10 cellular contexts compared by ENCODE assay signal in genomic region chr1:55209247-55209646, GRCh38. TPM values are rescaled to one million over a fixed set of nuclear protein-coding genes. Genes with fewer than 3 reads are reported as not detected.
A peak's percentile ranks its signal among the peaks of the same experiment; 100 is the strongest.
DNase-seq lines count a peak whose midpoint lies in the region; ATAC-seq, FAIRE-seq and TF ChIP-seq lines count a peak whose summit lies in the region.
"Had no signal": no experiment of that assay in that cellular context is flagged by ENCODE, and none has a peak within 500 bp of the region (broad histone marks: within the 10 kb centered on the region; RNA-seq: fewer than 3 reads in every experiment).

No MANE protein-coding gene starts in this region.

- TF ChIP-seq CTCF in pancreas (IDR thresholded peaks at IDR 0.05), result no peak

- intact Hi-C loops in activated naive CD4-positive, alpha-beta T cell treated with anti-CD3 and anti-CD28 coated beads for 36 hours (cut with micrococcal nuclease), result no loop called here
- intact Hi-C loops in pancreas (cut with DNase I), result no loop called here

- H3K27ac ChIP-seq in pancreas, result no peak overlapping the region

- no peaks in the 10 kb centered on the region for H3K27me3 ChIP-seq in pancreas

- H3K4me1 Mint-ChIP-seq in activated naive CD4-positive, alpha-beta T cell treated with anti-CD3 and anti-CD28 coated beads for 36 hours (ENCODE audit: low read depth), result peaks cover 63% of the 10 kb centered on the region
- peaks cover 80% of the 10 kb centered on the region for H3K4me1 Mint-ChIP-seq in activated naive CD4-positive, alpha-beta T cell treated with anti-CD3 and anti-CD28 coated beads, Interleukin-2, amount 10 ng/mL, durations not matched to agents 7 days and 5 days
- peaks cover 83% of the 10 kb centered on the region for H3K4me1 Mint-ChIP-seq in activated naive CD8-positive, alpha-beta T cell treated with anti-CD3 and anti-CD28 coated beads, Interleukin-2, amount 50 U/mL, for 24 hours
- peaks cover 68% of the 10 kb centered on the region for H3K4me1 Mint-ChIP-seq in stimulated activated effector memory CD8-positive, alpha-beta T cell treated with anti-CD3 and anti-CD28 coated beads, Interleukin-12 subunit alpha, Interleukin-12 subunit beta, amount 100 ng/mL, for 72 hours

- peak overlapping the region; percentile 33 for H3K27ac Mint-ChIP-seq in activated naive CD4-positive, alpha-beta T cell treated with anti-CD3 and anti-CD28 coated beads for 36 hours
- no peak overlapping the region for H3K27ac Mint-ChIP-seq in activated naive CD4-positive, alpha-beta T cell treated with anti-CD3 and anti-CD28 coated beads, Interleukin-2, amount 10 ng/mL, durations not matched to agents 7 days and 5 days
- H3K27ac Mint-ChIP-seq in activated naive CD8-positive, alpha-beta T cell treated with anti-CD3 and anti-CD28 coated beads, Interleukin-2, amount 50 U/mL, for 24 hours, result peak overlapping the region; percentile 10
- no peak overlapping the region for H3K27ac Mint-ChIP-seq in stimulated activated effector memory CD8-positive, alpha-beta T cell treated with anti-CD3 and anti-CD28 coated beads, Interleukin-12 subunit alpha, Interleukin-12 subunit beta, amount 100 ng/mL, for 72 hours
- H3K27ac Mint-ChIP-seq: activated CD4-positive, alpha-beta memory T cell treated with anti-CD3 and anti-CD28 coated beads, Interleukin-2, amount 10 ng/mL, durations not matched to agents 7 days and 5 days had no signal

- CTCF ChIA-PET in activated naive CD4-positive, alpha-beta T cell treated with anti-CD3 and anti-CD28 coated beads for 36 hours (lab: Charles Lee), result interaction anchor here (0.7 to 1.7 kb wide), 12 partner anchors 9 to 1324 kb away, joined by 3 to 6 read pairs (median 4); no protein-coding TSS in a partner anchor
- CTCF ChIA-PET in activated naive CD4-positive, alpha-beta T cell treated with anti-CD3 and anti-CD28 coated beads, Interleukin-2, amount 10 ng/mL, durations not matched to agents 7 days and 5 days (lab: Charles Lee), result interaction anchor here (0.7 to 1.4 kb wide), 4 partner anchors 9 to 68 kb away, joined by 3 to 5 read pairs (median 4); no protein-coding TSS in a partner anchor

- peak; percentile 22 for ATAC-seq in activated naive CD8-positive, alpha-beta T cell treated with anti-CD3 and anti-CD28 coated beads, Interleukin-2, amount 50 U/mL, for 24 hours
- peak; percentile 60 for ATAC-seq in stimulated activated effector memory CD8-positive, alpha-beta T cell treated with anti-CD3 and anti-CD28 coated beads, Interleukin-12 subunit alpha, Interleukin-12 subunit beta, amount 100 ng/mL, for 72 hours
- ATAC-seq in HG03139 (IDR thresholded peaks at IDR 0.05; ENCODE audit: unreplicated experiment) (no peak), pancreas (no peak)

- H3K27me3 Mint-ChIP-seq in activated naive CD4-positive, alpha-beta T cell treated with anti-CD3 and anti-CD28 coated beads for 36 hours (ENCODE audit: low read depth), result no peaks in the 10 kb centered on the region
- no peaks in the 10 kb centered on the region for H3K27me3 Mint-ChIP-seq in activated naive CD4-positive, alpha-beta T cell treated with anti-CD3 and anti-CD28 coated beads, Interleukin-2, amount 10 ng/mL, durations not matched to agents 7 days and 5 days
- no peaks in the 10 kb centered on the region for H3K27me3 Mint-ChIP-seq in activated naive CD8-positive, alpha-beta T cell treated with anti-CD3 and anti-CD28 coated beads, Interleukin-2, amount 50 U/mL, for 24 hours
- H3K27me3 Mint-ChIP-seq: activated CD4-positive, alpha-beta memory T cell treated with anti-CD3 and anti-CD28 coated beads, Interleukin-2, amount 10 ng/mL, durations not matched to agents 7 days and 5 days had no signal

- no peaks in the 10 kb centered on the region for H3K9me3 Mint-ChIP-seq in activated naive CD4-positive, alpha-beta T cell treated with anti-CD3 and anti-CD28 coated beads for 36 hours
- no peaks in the 10 kb centered on the region for H3K9me3 Mint-ChIP-seq in activated naive CD4-positive, alpha-beta T cell treated with anti-CD3 and anti-CD28 coated beads, Interleukin-2, amount 10 ng/mL, durations not matched to agents 7 days and 5 days
- H3K9me3 Mint-ChIP-seq in activated naive CD8-positive, alpha-beta T cell treated with anti-CD3 and anti-CD28 coated beads, Interleukin-2, amount 50 U/mL, for 24 hours, result no peaks in the 10 kb centered on the region
- H3K9me3 Mint-ChIP-seq in stimulated activated effector memory CD8-positive, alpha-beta T cell treated with anti-CD3 and anti-CD28 coated beads, Interleukin-12 subunit alpha, Interleukin-12 subunit beta, amount 100 ng/mL, for 72 hours, result no peaks in the 10 kb centered on the region
- H3K9me3 Mint-ChIP-seq: activated CD4-positive, alpha-beta memory T cell treated with anti-CD3 and anti-CD28 coated beads, Interleukin-2, amount 10 ng/mL, durations not matched to agents 7 days and 5 days had no signal

- no peaks in the 10 kb centered on the region for H3K36me3 ChIP-seq in pancreas

- no peak overlapping the region for H3K4me3 Mint-ChIP-seq in activated naive CD4-positive, alpha-beta T cell treated with anti-CD3 and anti-CD28 coated beads for 36 hours
- H3K4me3 Mint-ChIP-seq in activated naive CD4-positive, alpha-beta T cell treated with anti-CD3 and anti-CD28 coated beads, Interleukin-2, amount 10 ng/mL, durations not matched to agents 7 days and 5 days, result no peak overlapping the region
- peak overlapping the region; percentile 12 for H3K4me3 Mint-ChIP-seq in activated naive CD8-positive, alpha-beta T cell treated with anti-CD3 and anti-CD28 coated beads, Interleukin-2, amount 50 U/mL, for 24 hours
- peak overlapping the region; percentile 43 for H3K4me3 Mint-ChIP-seq in stimulated activated effector memory CD8-positive, alpha-beta T cell treated with anti-CD3 and anti-CD28 coated beads, Interleukin-12 subunit alpha, Interleukin-12 subunit beta, amount 100 ng/mL, for 72 hours
- H3K4me3 Mint-ChIP-seq: activated CD4-positive, alpha-beta memory T cell treated with anti-CD3 and anti-CD28 coated beads, Interleukin-2, amount 10 ng/mL, durations not matched to agents 7 days and 5 days had no signal

- no peak for FAIRE-seq in pancreas (lab: Jason Lieb, UNC)
- FAIRE-seq: RCC 7860 had no signal

- no peak overlapping the region for H3K4me3 ChIP-seq in pancreas

- peaks cover 15% of the 10 kb centered on the region for H3K36me3 Mint-ChIP-seq in activated naive CD4-positive, alpha-beta T cell treated with anti-CD3 and anti-CD28 coated beads for 36 hours (ENCODE audit: low read depth)
- peaks cover 28% of the 10 kb centered on the region for H3K36me3 Mint-ChIP-seq in activated naive CD4-positive, alpha-beta T cell treated with anti-CD3 and anti-CD28 coated beads, Interleukin-2, amount 10 ng/mL, durations not matched to agents 7 days and 5 days
- H3K36me3 Mint-ChIP-seq in activated naive CD8-positive, alpha-beta T cell treated with anti-CD3 and anti-CD28 coated beads, Interleukin-2, amount 50 U/mL, for 24 hours (ENCODE audit: low read depth), result peaks cover 29% of the 10 kb centered on the region
- peaks cover 39% of the 10 kb centered on the region for H3K36me3 Mint-ChIP-seq in stimulated activated effector memory CD8-positive, alpha-beta T cell treated with anti-CD3 and anti-CD28 coated beads, Interleukin-12 subunit alpha, Interleukin-12 subunit beta, amount 100 ng/mL, for 72 hours

- no peak for DNase-seq in activated naive CD4-positive, alpha-beta T cell treated with anti-CD3 and anti-CD28 coated beads for 36 hours
- no peak for DNase-seq in activated naive CD4-positive, alpha-beta T cell treated with anti-CD3 and anti-CD28 coated beads, Interleukin-2, amount 10 ng/mL, durations not matched to agents 7 days and 5 days
- peak; percentile 24 for DNase-seq in NAMALWA (ENCODE audit: low spot score)
- DNase-seq in activated naive CD8-positive, alpha-beta T cell treated with anti-CD3 and anti-CD28 coated beads, Interleukin-2, amount 50 U/mL, for 24 hours, result no peak
- no peak for DNase-seq in stimulated activated effector memory CD8-positive, alpha-beta T cell treated with anti-CD3 and anti-CD28 coated beads, Interleukin-12 subunit alpha, Interleukin-12 subunit beta, amount 100 ng/mL, for 72 hours (ENCODE audit: low spot score in 2 of 2)
- no peak for DNase-seq in activated gamma-delta T cell (lab: John Stamatoyannopoulos, UW)
- no peak for DNase-seq in pancreas
- DNase-seq: activated CD4-positive, alpha-beta memory T cell treated with anti-CD3 and anti-CD28 coated beads, Interleukin-2, amount 10 ng/mL, durations not matched to agents 7 days and 5 days had no signal

- H3K9me3 ChIP-seq in pancreas, result no peaks in the 10 kb centered on the region

- H3K4me1 ChIP-seq in pancreas, result peaks cover 22 to 40% (median 23%) of the 10 kb centered on the region in 3 donors

- 31 to 37% methylated on average over 2 of the region's 2 CpGs for WGBS in pancreas, 2 donors

RNA-seq across cellular contexts. Expression of gene USP24, which starts 5.9 kb away (rescaled TPM):
- 10 to 100 TPM; 37.1 to 39.7 TPM for total RNA-seq in activated naive CD4-positive, alpha-beta T cell treated with anti-CD3 and anti-CD28 coated beads for 36 hours
- total RNA-seq in pancreas, result 10 to 100 TPM; 12.2 to 26.8 (median 16.4) TPM
- 10 to 100 TPM in 1 of 2 donors, 1 to 10 TPM in 1; 7.5 to 13.3 TPM for polyA plus RNA-seq in pancreas

Comparison
In these comparisons a context has a peak if more than half of its experiments do, and no peak if none do; other contexts are left out.
1. H3K27ac Mint-ChIP-seq: peak in activated naive CD4-positive, alpha-beta T cell treated with anti-CD3 and anti-CD28 coated beads for 36 hours (single experiment) and activated naive CD8-positive, alpha-beta T cell treated with anti-CD3 and anti-CD28 coated beads, Interleukin-2, amount 50 U/mL, for 24 hours (single experiment); none in activated naive CD4-positive, alpha-beta T cell treated with anti-CD3 and anti-CD28 coated beads, Interleukin-2, amount 10 ng/mL, durations not matched to agents 7 days and 5 days (single experiment) and stimulated activated effector memory CD8-positive, alpha-beta T cell treated with anti-CD3 and anti-CD28 coated beads, Interleukin-12 subunit alpha, Interleukin-12 subunit beta, amount 100 ng/mL, for 72 hours (single experiment).
2. H3K4me3 Mint-ChIP-seq: peak in activated naive CD8-positive, alpha-beta T cell treated with anti-CD3 and anti-CD28 coated beads, Interleukin-2, amount 50 U/mL, for 24 hours (single experiment) and stimulated activated effector memory CD8-positive, alpha-beta T cell treated with anti-CD3 and anti-CD28 coated beads, Interleukin-12 subunit alpha, Interleukin-12 subunit beta, amount 100 ng/mL, for 72 hours (single experiment); none in activated naive CD4-positive, alpha-beta T cell treated with anti-CD3 and anti-CD28 coated beads for 36 hours (single experiment) and activated naive CD4-positive, alpha-beta T cell treated with anti-CD3 and anti-CD28 coated beads, Interleukin-2, amount 10 ng/mL, durations not matched to agents 7 days and 5 days (single experiment).
3. ATAC-seq: peak in activated naive CD8-positive, alpha-beta T cell treated with anti-CD3 and anti-CD28 coated beads, Interleukin-2, amount 50 U/mL, for 24 hours (single experiment) and stimulated activated effector memory CD8-positive, alpha-beta T cell treated with anti-CD3 and anti-CD28 coated beads, Interleukin-12 subunit alpha, Interleukin-12 subunit beta, amount 100 ng/mL, for 72 hours (single experiment); none in HG03139 (single experiment) and pancreas (0 of 4).